Comparison of ENCODE assay signal across 23 cellular contexts in the genomic region with DNA sequence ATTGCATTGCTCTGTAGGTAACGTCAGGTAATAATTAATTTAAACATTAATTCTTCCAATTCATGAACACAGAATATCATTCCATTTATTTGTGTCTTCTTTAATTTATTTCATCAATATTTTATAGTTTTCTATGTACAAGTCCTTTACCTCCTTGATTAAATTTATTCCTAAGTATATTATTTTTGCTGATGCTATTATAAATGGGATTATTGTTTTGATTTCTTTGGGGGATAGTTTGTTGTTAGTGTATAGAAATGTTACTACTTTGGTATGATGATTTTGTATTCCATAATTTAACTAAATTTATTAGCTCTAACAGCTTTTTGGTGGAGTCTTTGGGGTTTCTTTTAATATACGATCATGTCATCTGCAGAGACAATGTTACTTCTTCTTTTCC. TPM values are rescaled to one million over a fixed set of nuclear protein-coding genes. Genes with fewer than 3 reads are reported as not detected.
DNase-seq lines count a peak whose midpoint lies in the region; ATAC-seq, FAIRE-seq and TF ChIP-seq lines count a peak whose summit lies in the region.
"Had no signal": no experiment of that assay in that cellular context is flagged by ENCODE, and none has a peak within 500 bp of the region (broad histone marks: within the 10 kb centered on the region; RNA-seq: fewer than 3 reads in every experiment).

No MANE protein-coding gene starts in this region.

- H3K4me3 Mint-ChIP-seq in activated naive CD4-positive, alpha-beta T cell treated with anti-CD3 and anti-CD28 coated beads for 36 hours, result no peak overlapping the region
- no peak overlapping the region for H3K4me3 Mint-ChIP-seq in activated naive CD4-positive, alpha-beta T cell treated with anti-CD3 and anti-CD28 coated beads, Interleukin-2, amount 10 ng/mL, durations not matched to agents 7 days and 5 days
- no peak overlapping the region for H3K4me3 Mint-ChIP-seq in T-helper 17 cell
- no peak overlapping the region for H3K4me3 Mint-ChIP-seq in stimulated activated effector memory CD8-positive, alpha-beta T cell treated with anti-CD3 and anti-CD28 coated beads, Interleukin-12 subunit alpha, Interleukin-12 subunit beta, amount 100 ng/mL, for 72 hours

- no peak overlapping the region for H3K9ac ChIP-seq in K562 (ENCODE audit: insufficient read depth in 1 of 2, low read depth in 2 of 2, low read length in 2 of 2)
- H3K9ac ChIP-seq: BLaER1 had no signal

- H3K4me1 ChIP-seq in K562 (replicated peaks in 1 of 2; ENCODE audit: control insufficient read depth in 2 of 2, insufficient read depth in 2 of 2, low read length in 2 of 2), result peaks cover 0 to 1% of the 10 kb centered on the region in 2 experiments; a peak in 1 of 5 replicates

- WGBS in K562 (ENCODE audit: insufficient coverage, low coverage, missing lambda C conversion rate), result 80% methylated on average over 2 of the region's 2 CpGs

- no peaks in the 10 kb centered on the region for H4K20me1 ChIP-seq in K562 (replicated peaks; ENCODE audit: control insufficient read depth, insufficient read depth, low read length)
- H4K20me1 ChIP-seq: BLaER1 had no signal

- H2AFZ ChIP-seq in K562 (ENCODE audit: low read depth, low read length), result no peak overlapping the region

- no peaks in the 10 kb centered on the region for H3K9me3 ChIP-seq in T-helper 17 cell (ENCODE audit: control insufficient read depth, low read length, poor library complexity, severe bottlenecking)
- no peaks in the 10 kb centered on the region for H3K9me3 ChIP-seq in K562 (replicated peaks; ENCODE audit: control insufficient read depth, insufficient read depth, low read depth, low read length)

- H3K4me2 ChIP-seq in K562 (ENCODE audit: insufficient read depth, low read length), result no peak overlapping the region

- BruUV-seq in K562 (replicated peaks; lab: Mats Ljungman, UMichigan), result no TSS peak

- in situ Hi-C loops in K562 (cut with MboI), result no loop called here

- TF ChIP-seq RAD21 in K562 (CRISPR knock-in tag; conservative IDR thresholded peaks at IDR 0.05 in 1 of 2, IDR thresholded peaks at IDR 0.05 in 1 of 2), result no peak

- FAIRE-seq in K562 (lab: Jason Lieb, UNC), result no peak
- FAIRE-seq: GM12892, GM19239, H1, RCC 7860 had no signal

- peaks cover 76% of the 10 kb centered on the region for H3K4me1 Mint-ChIP-seq in activated naive CD4-positive, alpha-beta T cell treated with anti-CD3 and anti-CD28 coated beads for 36 hours (ENCODE audit: low read depth)
- H3K4me1 Mint-ChIP-seq in activated naive CD4-positive, alpha-beta T cell treated with anti-CD3 and anti-CD28 coated beads, Interleukin-2, amount 10 ng/mL, durations not matched to agents 7 days and 5 days, result peaks cover 20% of the 10 kb centered on the region
- H3K4me1 Mint-ChIP-seq in T-helper 17 cell, result peaks cover 42% of the 10 kb centered on the region
- H3K4me1 Mint-ChIP-seq in stimulated activated effector memory CD8-positive, alpha-beta T cell treated with anti-CD3 and anti-CD28 coated beads, Interleukin-12 subunit alpha, Interleukin-12 subunit beta, amount 100 ng/mL, for 72 hours, result peaks cover 37% of the 10 kb centered on the region

- H3K36me3 ChIP-seq in K562 (ENCODE audit: control insufficient read depth, insufficient read depth, low read length), result no peaks in the 10 kb centered on the region

- CTCF ChIA-PET in activated naive CD4-positive, alpha-beta T cell treated with anti-CD3 and anti-CD28 coated beads for 36 hours (lab: Charles Lee), result interaction anchor here (1.4 kb wide), 1 partner anchor 23 kb away, joined by 5 read pairs; no protein-coding TSS in a partner anchor
- CTCF ChIA-PET in activated naive CD4-positive, alpha-beta T cell treated with anti-CD3 and anti-CD28 coated beads, Interleukin-2, amount 10 ng/mL, durations not matched to agents 7 days and 5 days (lab: Charles Lee), result interaction anchor here (1.3 kb wide), 1 partner anchor 10 kb away, joined by 3 read pairs; no protein-coding TSS in a partner anchor
- CTCF ChIA-PET in K562 (lab: Yijun Ruan, JAX; ENCODE audit: low intra/inter-chr PET ratio), result no interaction called here

- H3K9me3 Mint-ChIP-seq in activated naive CD4-positive, alpha-beta T cell treated with anti-CD3 and anti-CD28 coated beads for 36 hours, result no peaks in the 10 kb centered on the region
- no peaks in the 10 kb centered on the region for H3K9me3 Mint-ChIP-seq in activated naive CD4-positive, alpha-beta T cell treated with anti-CD3 and anti-CD28 coated beads, Interleukin-2, amount 10 ng/mL, durations not matched to agents 7 days and 5 days
- no peaks in the 10 kb centered on the region for H3K9me3 Mint-ChIP-seq in stimulated activated effector memory CD8-positive, alpha-beta T cell treated with anti-CD3 and anti-CD28 coated beads, Interleukin-12 subunit alpha, Interleukin-12 subunit beta, amount 100 ng/mL, for 72 hours
- H3K9me3 Mint-ChIP-seq: CD8-positive, alpha-beta memory T cell had no signal

- no peak overlapping the region for H3K27ac ChIP-seq in K562 (ENCODE audit: extremely low read depth, low read depth, low read length)

- POLR2A ChIA-PET in K562 (lab: Yijun Ruan, JAX), result interaction anchor here (0.9 to 1.2 kb wide), 2 partner anchors 12 to 38 kb away, joined by 3 to 4 read pairs; no protein-coding TSS in a partner anchor

- H3K9me1 ChIP-seq in K562 (ENCODE audit: control insufficient read depth, insufficient read depth, low read length), result no peaks in the 10 kb centered on the region

- no peaks in the 10 kb centered on the region for H3K27me3 ChIP-seq in K562 (ENCODE audit: control insufficient read depth in 2 of 2, insufficient read depth in 2 of 2, low read length in 2 of 2)
- H3K27me3 ChIP-seq: BLaER1 had no signal

- no peak for TF ChIP-seq EP300 in K562 (IDR thresholded peaks at IDR 0.05; ENCODE audit: low read length)

- H3K27ac Mint-ChIP-seq in activated naive CD4-positive, alpha-beta T cell treated with anti-CD3 and anti-CD28 coated beads for 36 hours, result peak overlapping the region; percentile 36
- no peak overlapping the region for H3K27ac Mint-ChIP-seq in activated naive CD4-positive, alpha-beta T cell treated with anti-CD3 and anti-CD28 coated beads, Interleukin-2, amount 10 ng/mL, durations not matched to agents 7 days and 5 days
- H3K27ac Mint-ChIP-seq in T-helper 17 cell, result peak overlapping the region; percentile 41
- H3K27ac Mint-ChIP-seq in stimulated activated effector memory CD8-positive, alpha-beta T cell treated with anti-CD3 and anti-CD28 coated beads, Interleukin-12 subunit alpha, Interleukin-12 subunit beta, amount 100 ng/mL, for 72 hours, result peak overlapping the region; percentile 47

- intact Hi-C loops in activated naive CD4-positive, alpha-beta T cell treated with anti-CD3 and anti-CD28 coated beads for 36 hours (cut with micrococcal nuclease), result no loop called here
- intact Hi-C loops in K562 (cut with micrococcal nuclease), result no loop called here

- DNase-seq in activated naive CD4-positive, alpha-beta T cell treated with anti-CD3 and anti-CD28 coated beads for 36 hours, result no peak
- DNase-seq in activated naive CD4-positive, alpha-beta T cell treated with anti-CD3 and anti-CD28 coated beads, Interleukin-2, amount 10 ng/mL, durations not matched to agents 7 days and 5 days, result no peak
- DNase-seq in T-helper 17 cell, result no peak
- no peak for DNase-seq in K562 (ENCODE audit: extremely low read depth in 1 of 4, low spot score in 3 of 4)
- no peak for DNase-seq in stimulated activated effector memory CD8-positive, alpha-beta T cell treated with anti-CD3 and anti-CD28 coated beads, Interleukin-12 subunit alpha, Interleukin-12 subunit beta, amount 100 ng/mL, for 72 hours (ENCODE audit: low spot score in 2 of 2)
- no peak for DNase-seq in activated CD8-positive, alpha-beta memory T cell treated with anti-CD3 and anti-CD28 coated beads, Interleukin-2, amount 50 U/mL, for 48 hours
- no peak for DNase-seq in GM10266 (ENCODE audit: extremely low spot score)
- DNase-seq: CD8-positive, alpha-beta memory T cell; DMS79 treated with DMSO at 0.1 percent for 48 hours; GF-D8; HCEC 1CT; KG1; MM.1S; NCI-H2029; NCI-H446; NCI-H524 treated with DMSO at 0.1 percent for 48 hours; NCI-H774; SIG-M5 had no signal

- H3K27me3 Mint-ChIP-seq in activated naive CD4-positive, alpha-beta T cell treated with anti-CD3 and anti-CD28 coated beads for 36 hours (ENCODE audit: low read depth), result no peaks in the 10 kb centered on the region
- no peaks in the 10 kb centered on the region for H3K27me3 Mint-ChIP-seq in activated naive CD4-positive, alpha-beta T cell treated with anti-CD3 and anti-CD28 coated beads, Interleukin-2, amount 10 ng/mL, durations not matched to agents 7 days and 5 days
- H3K27me3 Mint-ChIP-seq in T-helper 17 cell, result no peaks in the 10 kb centered on the region
- H3K27me3 Mint-ChIP-seq: CD8-positive, alpha-beta memory T cell had no signal

- H3K36me3 Mint-ChIP-seq in activated naive CD4-positive, alpha-beta T cell treated with anti-CD3 and anti-CD28 coated beads for 36 hours (ENCODE audit: low read depth), result peaks cover 4% of the 10 kb centered on the region
- peaks cover 35% of the 10 kb centered on the region for H3K36me3 Mint-ChIP-seq in activated naive CD4-positive, alpha-beta T cell treated with anti-CD3 and anti-CD28 coated beads, Interleukin-2, amount 10 ng/mL, durations not matched to agents 7 days and 5 days
- peaks cover 2% of the 10 kb centered on the region for H3K36me3 Mint-ChIP-seq in T-helper 17 cell (ENCODE audit: low read depth)
- H3K36me3 Mint-ChIP-seq in stimulated activated effector memory CD8-positive, alpha-beta T cell treated with anti-CD3 and anti-CD28 coated beads, Interleukin-12 subunit alpha, Interleukin-12 subunit beta, amount 100 ng/mL, for 72 hours, result no peaks in the 10 kb centered on the region

- no peak for TF ChIP-seq POLR2A in K562 (conservative IDR thresholded peaks at IDR 0.05)

- no peak overlapping the region for H3K4me3 ChIP-seq in K562
- H3K4me3 ChIP-seq: BLaER1 had no signal

- TF ChIP-seq CTCF in K562 (IDR thresholded peaks at IDR 0.05 in 2 of 3, conservative IDR thresholded peaks at IDR 0.05 in 1 of 3; ENCODE audit: insufficient read depth in 2 of 3, low read depth in 1 of 3, low read length in 3 of 3) (no peak), GM10266 (IDR thresholded peaks at IDR 0.05; ENCODE audit: control insufficient read depth, insufficient read depth, low read depth, missing control alignments) (no peak)

- ATAC-seq in T-helper 17 cell (no peak), K562 (no peak)
- ATAC-seq in stimulated activated effector memory CD8-positive, alpha-beta T cell treated with anti-CD3 and anti-CD28 coated beads, Interleukin-12 subunit alpha, Interleukin-12 subunit beta, amount 100 ng/mL, for 72 hours, result no peak

- no peaks in the 10 kb centered on the region for H3K79me2 ChIP-seq in K562 (ENCODE audit: control insufficient read depth, insufficient read depth, low read length)

RNA-seq across cellular contexts. Expression of a gene that starts 44.7 kb away (rescaled TPM):
- total RNA-seq in activated naive CD4-positive, alpha-beta T cell treated with anti-CD3 and anti-CD28 coated beads for 36 hours, result 1,000 to 10,000 TPM; 1,152 to 1,165 TPM
- total RNA-seq in T-helper 17 cell, result 100 to 1,000 TPM; 247 to 250 TPM
- 88.0 and 191 TPM in 2 replicates for total RNA-seq in K562 (2011; cell fraction: chromatin; rRNA removed; ENCODE audit: low replicate concordance)
- total RNA-seq in K562 (2011; cell fraction: nucleolus; rRNA removed), result 181 and 188 TPM in 2 replicates
- total RNA-seq in K562 (2011; cell fraction: nucleoplasm; rRNA removed), result 138 and 178 TPM in 2 replicates
- 112 and 148 TPM in 2 replicates for total RNA-seq in K562 (2014; rRNA removed)
- total RNA-seq in K562 (2014; rRNA removed; fragmentation: Illumina TruSeq; extraction: Trizol), result 57.5 and 65.7 TPM in 2 replicates
- total RNA-seq in K562 (2015; rRNA removed; fragmentation: Illumina TruSeq; extraction: Trizol), result 75.3 and 75.4 TPM in 2 replicates
- 196 and 204 TPM in 2 replicates for total RNA-seq in K562 (2021)
- polyA plus RNA-seq in K562 (2011; rRNA removed), result 97.4 and 119 TPM in 2 replicates
- 157 and 318 TPM in 2 replicates for polyA plus RNA-seq in K562 (2011; cell fraction: cytosol; rRNA removed)
- 168 and 256 TPM in 2 replicates for polyA plus RNA-seq in K562 (2011; cell fraction: nucleus; rRNA removed)
- 157 and 244 TPM in 2 replicates for polyA plus RNA-seq in K562 (2012)
- polyA plus RNA-seq in K562 (2014; fragmentation: Illumina TruSeq; extraction: Trizol), result 111 and 139 TPM in 2 replicates
- 10 to 100 TPM; 21.5 to 24.7 TPM for polyA plus RNA-seq in K562 (2014; fragmentation: Nextera tagmentation; extraction: Ambion mirVana)
- 124 and 127 TPM in 2 replicates for polyA plus RNA-seq in K562 (2014; rRNA removed)
- 47.7 and 77.9 TPM in 2 replicates for polyA minus RNA-seq in K562 (2011; rRNA and poly(A)+ RNA removed)
- polyA minus RNA-seq in K562 (2011; cell fraction: cytosol; rRNA and poly(A)+ RNA removed), result 109 and 120 TPM in 2 replicates
- 103 and 115 TPM in 2 replicates for polyA minus RNA-seq in K562 (2011; cell fraction: nucleus; rRNA and poly(A)+ RNA removed)

Comparison
In these comparisons a context has a peak if more than half of its experiments do, and no peak if none do; other contexts are left out.
1. RNA of a gene that starts 44.7 kb away (total RNA-seq): 1,152 to 1,165 TPM in activated naive CD4-positive, alpha-beta T cell treated with anti-CD3 and anti-CD28 coated beads for 36 hours; 247 to 250 TPM in T-helper 17 cell and 57.5 to 204 TPM in K562; every median in the first group is over 4 times any median in the second.